In genomic region chr7:36159618-36160017, GRCh38 we compare ENCODE assay signal across 16 cellular contexts. TPM values are rescaled to one million over a fixed set of nuclear protein-coding genes. Genes with fewer than 3 reads are reported as not detected.
DNase-seq lines count a peak whose midpoint lies in the region; ATAC-seq, FAIRE-seq and TF ChIP-seq lines count a peak whose summit lies in the region.
"Had no signal": no experiment of that assay in that cellular context is flagged by ENCODE, and none has a peak within 500 bp of the region (broad histone marks: within the 10 kb centered on the region; RNA-seq: fewer than 3 reads in every experiment).

No MANE protein-coding gene starts in this region.

- WGBS in HepG2 (ENCODE audit: low lambda C conversion rate): 95% methylated on average over 3 of the region's 3 CpGs
- 80% methylated on average over 3 of the region's 3 CpGs for WGBS in right lobe of liver (ENCODE audit: insufficient coverage, low coverage, low lambda C conversion rate, missing lambda C conversion rate)
- WGBS in body of pancreas, 2 donors: 28 to 48% methylated on average over 3 of the region's 3 CpGs

- H3K79me2 ChIP-seq in HepG2 (ENCODE audit: insufficient read depth, low read length): peaks cover 94% of the 10 kb centered on the region

- H3K4me2 ChIP-seq in HepG2 (ENCODE audit: low read depth, low read length): peak overlapping the region; percentile 24; the same call in 1 of the 2 replicates

- peaks cover 14% of the 10 kb centered on the region for H4K20me1 ChIP-seq in HepG2 (ENCODE audit: insufficient read depth, low read length)

- H3K4me1 ChIP-seq in HepG2 (ENCODE audit: insufficient read depth, low read length): peaks cover 97% of the 10 kb centered on the region
- peaks cover 0 to 53% (median 20%) of the 10 kb centered on the region in 4 donors for H3K4me1 ChIP-seq in right lobe of liver
- peaks cover 71% of the 10 kb centered on the region for H3K4me1 ChIP-seq in body of pancreas
- peaks cover 88 to 89% of the 10 kb centered on the region in 2 donors for H3K4me1 ChIP-seq in gastrocnemius medialis
- peaks cover 21% of the 10 kb centered on the region for H3K4me1 ChIP-seq in mucosa of descending colon (ENCODE audit: low read depth)

- TF ChIP-seq POLR2A in HepG2 (IDR thresholded peaks at IDR 0.05; ENCODE audit: insufficient read depth in 1 of 2, low read depth in 2 of 2, low read length in 2 of 2) (no peak), right lobe of liver (IDR thresholded peaks at IDR 0.05) (no peak), body of pancreas (IDR thresholded peaks at IDR 0.05) (no peak), gastrocnemius medialis (IDR thresholded peaks at IDR 0.05) (no peak)

- no peak for FAIRE-seq in HepG2 (lab: Jason Lieb, UNC)
- FAIRE-seq: A204.1 had no signal

- POLR2A ChIA-PET in HepG2 (lab: Yijun Ruan, JAX): no interaction called here

- TF ChIP-seq EP300 in HepG2 (IDR thresholded peaks at IDR 0.05; ENCODE audit: low read depth in 2 of 2, low read length in 2 of 2) (no peak), HepG2 (CRISPR knock-in tag; IDR thresholded peaks at IDR 0.05; ENCODE audit: borderline replicate concordance) (no peak)

- H3K36me3 ChIP-seq in HepG2 (replicated peaks in 1 of 2; ENCODE audit: control insufficient read depth in 1 of 2, insufficient read depth in 2 of 2, low read length in 2 of 2) (peaks cover 2 to 9% of the 10 kb centered on the region in 2 experiments; a peak in 2 of 5 replicates), right lobe of liver (no peaks in the 10 kb centered on the region), body of pancreas (replicated peaks in 1 of 2; ENCODE audit: insufficient read depth in 1 of 2, low read depth in 2 of 2) (peaks cover 0 to 3% of the 10 kb centered on the region in 2 donors), gastrocnemius medialis (peaks cover 0 to 7% of the 10 kb centered on the region in 2 donors), mucosa of descending colon (ENCODE audit: low read depth) (no peaks in the 10 kb centered on the region)

- TF ChIP-seq RAD21 in HepG2 (CRISPR knock-in tag; IDR thresholded peaks at IDR 0.05): no peak

- H3K27me3 ChIP-seq in HepG2 (ENCODE audit: control insufficient read depth in 1 of 2, insufficient read depth in 2 of 2, low read length in 2 of 2) (no peaks in the 10 kb centered on the region), right lobe of liver (no peaks in the 10 kb centered on the region), body of pancreas (no peaks in the 10 kb centered on the region), gastrocnemius medialis (no peaks in the 10 kb centered on the region)

- DNase-seq in HepG2 (ENCODE audit: low spot score): no peak
- no peak for DNase-seq in right lobe of liver
- peak; percentile 21 to 45 (median 35) for DNase-seq in body of pancreas
- DNase-seq in gastrocnemius medialis: no peak
- no peak for DNase-seq in NOMO-1 treated with dmso at 0.1 percent for 144 hours (lab: John Stamatoyannopoulos, UW; ENCODE audit: unreplicated experiment)
- DNase-seq in mucosa of descending colon: no peak
- DNase-seq: NCI-H1694, NCI-H2081, NCI-H2171, NCI-H345, NCI-H524, NCI-H774, OCI-M1, Right ventricle myocardium superior had no signal

- H3K27ac ChIP-seq in HepG2 (ENCODE audit: extremely low read length, insufficient read depth, low read length) (no peak overlapping the region), right lobe of liver (no peak overlapping the region), body of pancreas (peak overlapping the region in 2 of 4 donors; percentile 18 to 20), gastrocnemius medialis (peak overlapping the region; percentile 94 to 98 (median 95))

- H3K9me3 ChIP-seq in HepG2 (ENCODE audit: low read length): no peaks in the 10 kb centered on the region
- no peaks in the 10 kb centered on the region for H3K9me3 ChIP-seq in right lobe of liver
- H3K9me3 ChIP-seq in body of pancreas: no peaks in the 10 kb centered on the region
- H3K9me3 ChIP-seq in gastrocnemius medialis: no peaks in the 10 kb centered on the region
- H3K9me3 ChIP-seq in mucosa of descending colon: no peaks in the 10 kb centered on the region

- no TSS peak for BruUV-seq in HepG2 (replicated peaks; lab: Mats Ljungman, UMichigan)

- intact Hi-C loops in HepG2 (cut with micrococcal nuclease; ENCODE audit: unreplicated experiment) (loop anchor here (5.0 kb wide), 1 partner anchor 38 kb away; no protein-coding TSS in a partner anchor), right lobe of liver (cut with DNase I) (loop anchor here in 1 of 2 donors (10.0 kb wide), 1 partner anchor 125 kb away; no protein-coding TSS in a partner anchor), body of pancreas (cut with DNase I) (loop anchor here (10.0 kb wide), 1 partner anchor 105 kb away; no protein-coding TSS in a partner anchor), gastrocnemius medialis (cut with DNase I; ENCODE audit: low total_unique reads) (no loop called here), mucosa of descending colon (cut with DNase I, micrococcal nuclease) (no loop called here)

- no peak overlapping the region for H2AFZ ChIP-seq in HepG2 (ENCODE audit: low read length)

- ATAC-seq in HepG2: no peak
- ATAC-seq in right lobe of liver: no peak
- ATAC-seq in body of pancreas: no peak
- peak in 1 of 2 donors; percentile 44 for ATAC-seq in gastrocnemius medialis
- no peak for ATAC-seq in mucosa of descending colon
- no peak for ATAC-seq in HG02981 (IDR thresholded peaks at IDR 0.05; ENCODE audit: unreplicated experiment)

- TF ChIP-seq CTCF in HepG2 (CRISPR knock-in tag; IDR thresholded peaks at IDR 0.05): no peak
- TF ChIP-seq CTCF in right lobe of liver (IDR thresholded peaks at IDR 0.05): no peak
- no peak for TF ChIP-seq CTCF in body of pancreas (IDR thresholded peaks at IDR 0.05)
- no peak for TF ChIP-seq CTCF in gastrocnemius medialis (IDR thresholded peaks at IDR 0.05 in 4 of 5, conservative IDR thresholded peaks at IDR 0.05 in 1 of 5)
- TF ChIP-seq CTCF in mucosa of descending colon (IDR thresholded peaks at IDR 0.05): no peak

- H3K9ac ChIP-seq in HepG2 (ENCODE audit: insufficient read depth, low read depth, low read length): no peak overlapping the region

- H3K4me3 ChIP-seq in HepG2 (replicated peaks in 1 of 3; ENCODE audit: insufficient read depth in 1 of 3, low read depth in 2 of 3, low read length in 3 of 3): no peak overlapping the region
- H3K4me3 ChIP-seq in right lobe of liver: no peak overlapping the region
- no peak overlapping the region for H3K4me3 ChIP-seq in body of pancreas
- no peak overlapping the region for H3K4me3 ChIP-seq in gastrocnemius medialis
- no peak overlapping the region for H3K4me3 ChIP-seq in mucosa of descending colon

- in situ Hi-C loops in HepG2 (cut with HindIII; ENCODE audit: extremely low pct_ligation_motif_present, low pct_unique_long_range_greater_than_20kb) (loop anchor here (10.0 kb wide), 1 partner anchor 135 kb away; no protein-coding TSS in a partner anchor), gastrocnemius medialis (cut with MboI; ENCODE audit: low sequenced_read_pairs in 4 of 4) (loop anchor here (10.0 to 25.0 kb wide), 2 partner anchors 128 to 135 kb away; no protein-coding TSS in a partner anchor)

- CTCF ChIA-PET in HepG2 (lab: Yijun Ruan, JAX; ENCODE audit: low intra/inter-chr PET ratio, low total read pairs): no interaction called here

TF ChIP-seq in HepG2, 621 proteins besides CTCF, POLR2A, EP300 and RAD21:
- TF ChIP-seq PRPF4 (IDR thresholded peaks at IDR 0.05; ENCODE audit: low read depth, low read length, poor library complexity, severe bottlenecking) (no peak), ZNF75D (CRISPR knock-in tag; IDR thresholded peaks at IDR 0.05; ENCODE audit: borderline replicate concordance) (no peak)
TF ChIP-seq in HepG2: peak in this region for 0.

RNA-seq across cellular contexts. Expression of gene EEPD1, which starts 6.6 kb away (rescaled TPM):
- total RNA-seq in HepG2 (2016; rRNA removed; fragmentation: Illumina TruSeq; extraction: Trizol) (10.0 and 10.1 TPM in 2 replicates), right lobe of liver (10 to 100 TPM in 4 of 6 experiments, 1 to 10 TPM in 2; 5.9 to 18.6 (median 10.6) TPM), body of pancreas (10 to 100 TPM; 13.5 to 24.1 TPM), gastrocnemius medialis (10 to 100 TPM; 41.0 to 68.5 (median 61.3) TPM), mucosa of descending colon (10 to 100 TPM in 2 of 3 donors, 1 to 10 TPM in 1; 9.9 to 16.8 (median 16.3) TPM)
- 2.6 and 4.1 TPM in 2 replicates for total RNA-seq in HepG2 (2016; cell fraction: cytosol; rRNA removed; fragmentation: Illumina TruSeq; extraction: Trizol; ENCODE audit: low read depth)
- total RNA-seq in HepG2 (2016; cell fraction: insoluble cytoplasmic fraction; rRNA removed; fragmentation: Illumina TruSeq; extraction: Trizol): 6.6 and 8.8 TPM in 2 replicates
- total RNA-seq in HepG2 (2016; cell fraction: membrane; rRNA removed; fragmentation: Illumina TruSeq; extraction: Trizol): 4.1 and 4.5 TPM in 2 replicates
- 8.1 and 10.7 TPM in 2 replicates for total RNA-seq in HepG2 (2016; cell fraction: nucleus; rRNA removed; fragmentation: Illumina TruSeq; extraction: Trizol)
- polyA plus RNA-seq in HepG2 (2011; rRNA removed): 16.4 and 18.4 TPM in 2 replicates
- polyA plus RNA-seq in HepG2 (2011; cell fraction: cytosol; rRNA removed): 13.7 and 15.2 TPM in 2 replicates
- polyA plus RNA-seq in HepG2 (2011; cell fraction: nucleus; rRNA removed): 36.9 and 55.6 TPM in 2 replicates
- 17.7 and 30.3 TPM in 2 replicates for polyA plus RNA-seq in HepG2 (2012)
- polyA plus RNA-seq in HepG2 (2016; cell fraction: cytosol; fragmentation: Illumina TruSeq; extraction: Trizol; ENCODE audit: low read depth): 1.3 and 1.6 TPM in 2 replicates
- polyA plus RNA-seq in HepG2 (2016; cell fraction: insoluble cytoplasmic fraction; fragmentation: Illumina TruSeq; extraction: Trizol; ENCODE audit: low read depth): 9.2 and 12.3 TPM in 2 replicates
- 2.9 and 3.7 TPM in 2 replicates for polyA plus RNA-seq in HepG2 (2016; cell fraction: membrane; fragmentation: Illumina TruSeq; extraction: Trizol; ENCODE audit: low read depth)
- polyA plus RNA-seq in HepG2 (2016; cell fraction: nucleus; fragmentation: Illumina TruSeq; extraction: Trizol; ENCODE audit: insufficient read depth, low read depth): 36.8 and 40.3 TPM in 2 replicates
- polyA minus RNA-seq in HepG2 (2011; rRNA and poly(A)+ RNA removed; ENCODE audit: low replicate concordance): 1.7 and 22.0 TPM in 2 replicates
- 6.0 and 8.7 TPM in 2 replicates for polyA minus RNA-seq in HepG2 (2011; cell fraction: cytosol; rRNA and poly(A)+ RNA removed)
- 31.8 and 34.1 TPM in 2 replicates for polyA minus RNA-seq in HepG2 (2011; cell fraction: nucleus; rRNA and poly(A)+ RNA removed)

Comparison
In these comparisons a context has a peak if more than half of its experiments do, and no peak if none do; other contexts are left out.
1. DNase-seq: peak in body of pancreas (4 of 4); none in HepG2 (single experiment), right lobe of liver (0 of 3), gastrocnemius medialis (0 of 2), NOMO-1 treated with dmso at 0.1 percent for 144 hours (single experiment) and mucosa of descending colon (0 of 3).
2. H3K27ac ChIP-seq: peak in gastrocnemius medialis (4 of 4); none in HepG2 (single experiment) and right lobe of liver (0 of 3).
3. intact Hi-C loops: an anchor here in HepG2 (5.0 kb wide) and body of pancreas (10.0 kb wide); none called in gastrocnemius medialis and mucosa of descending colon.